ENCODE assay signal across 14 cellular contexts in the genomic region with DNA sequence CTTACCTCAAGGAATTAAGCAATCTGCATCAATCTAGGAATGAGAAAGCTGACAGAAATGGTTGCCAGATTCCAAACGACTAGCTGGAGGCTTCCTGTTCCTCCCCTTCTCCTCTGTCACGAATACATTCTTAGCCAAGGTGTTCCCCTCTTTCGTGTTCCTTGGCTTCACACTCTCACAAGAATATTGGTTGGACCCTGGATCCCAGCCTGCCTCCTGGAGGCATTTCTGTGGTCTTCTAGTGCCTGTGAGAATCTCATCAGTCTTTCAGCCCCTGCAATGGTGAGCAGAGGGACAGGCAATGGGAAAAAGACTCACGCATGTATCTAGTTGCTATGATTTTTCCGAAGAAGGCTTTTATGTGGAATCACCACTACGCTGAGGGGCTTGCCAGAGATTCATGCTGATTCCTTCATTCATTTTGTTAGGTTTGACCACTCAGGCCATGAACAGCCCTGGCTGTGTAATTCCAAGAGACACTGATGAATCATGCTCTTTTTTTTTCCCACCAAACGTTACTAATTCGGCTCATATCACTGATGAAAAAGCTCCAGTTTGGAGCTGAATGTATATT. TPM values are rescaled to one million over a fixed set of nuclear protein-coding genes. Genes with fewer than 3 reads are reported as not detected.
DNase-seq lines count a peak whose midpoint lies in the region; TF ChIP-seq lines count a peak whose summit lies in the region.
"Had no signal": no experiment of that assay in that cellular context is flagged by ENCODE, and none has a peak within 500 bp of the region (broad histone marks: within the 10 kb centered on the region; RNA-seq: fewer than 3 reads in every experiment).

No MANE protein-coding gene starts in this region.

- H3K4me1 Mint-ChIP-seq in osteocyte (ENCODE audit: unreplicated experiment): peaks cover 51% of the 10 kb centered on the region

- no peak overlapping the region for H3K4me3 ChIP-seq in fibroblast of mammary gland (ENCODE audit: control insufficient read depth, low read depth, low read length)

- H3K27me3 Mint-ChIP-seq in osteocyte (ENCODE audit: unreplicated experiment): no peaks in the 10 kb centered on the region

- H3K36me3 Mint-ChIP-seq in osteocyte (ENCODE audit: unreplicated experiment): no peaks in the 10 kb centered on the region

- H3K9me3 Mint-ChIP-seq in osteocyte (ENCODE audit: unreplicated experiment): no peaks in the 10 kb centered on the region
- H3K9me3 Mint-ChIP-seq: effector memory CD8-positive, alpha-beta T cell; T-helper 2 cell treated with Interferon-gamma antibody and Interleukin-4, amounts not matched to agents 5 μg/mL and 100 μg/mL, for 36 hours had no signal

- TF ChIP-seq CTCF in fibroblast of mammary gland (conservative IDR thresholded peaks at IDR 0.05; ENCODE audit: control insufficient read depth, insufficient read depth, low read depth, low read length): no peak
- TF ChIP-seq CTCF in osteocyte (IDR thresholded peaks at IDR 0.05): no peak

- DNase-seq in GM03348 (ENCODE audit: low spot score): peak; percentile 31
- DNase-seq in RPMI7951 (ENCODE audit: low read depth): peak; percentile 85
- DNase-seq in fibroblast of mammary gland (ENCODE audit: low read depth): peak; percentile 71
- DNase-seq in osteocyte (ENCODE audit: extremely low spot score, unreplicated experiment): no peak
- no peak for DNase-seq in iPS-NIHi7 (ENCODE audit: extremely low spot score)
- no peak for DNase-seq in NCI-H128 (lab: John Stamatoyannopoulos, UW; ENCODE audit: unreplicated experiment)
- no peak for DNase-seq in NCI-H1092 treated with DMSO at 0.1 percent for 48 hours (lab: John Stamatoyannopoulos, UW)
- DNase-seq in NCI-H1436 (lab: John Stamatoyannopoulos, UW): no peak
- DNase-seq: activated CD4-positive, alpha-beta T cell treated with anti-CD3 and anti-CD28 coated beads, Interleukin-2, amount 50 U/mL, for 1 hour; effector memory CD8-positive, alpha-beta T cell; KBM-7; NCI-H146; RPMI8226 had no signal

- peak overlapping the region; percentile 33 for H3K4me3 Mint-ChIP-seq in osteocyte (ENCODE audit: unreplicated experiment)
- H3K4me3 Mint-ChIP-seq: T-helper 2 cell treated with Interferon-gamma antibody and Interleukin-4, amounts not matched to agents 5 μg/mL and 100 μg/mL, for 36 hours had no signal

- peak overlapping the region; percentile 75 for H3K27ac Mint-ChIP-seq in osteocyte (ENCODE audit: unreplicated experiment)
- H3K27ac Mint-ChIP-seq: effector memory CD8-positive, alpha-beta T cell; T-helper 2 cell treated with Interferon-gamma antibody and Interleukin-4, amounts not matched to agents 5 μg/mL and 100 μg/mL, for 36 hours had no signal

RNA-seq across cellular contexts. Expression of gene P3H2, which starts 1.6 kb away (rescaled TPM):
- total RNA-seq in RPMI7951 (2014; rRNA removed; shearing (Covaris generic)): 17.1 and 32.9 TPM in 2 replicates
- total RNA-seq in osteocyte: 132 and 143 TPM in 2 replicates

Comparison
In these comparisons a context has a peak if more than half of its experiments do, and no peak if none do; other contexts are left out.
1. DNase-seq: peak in GM03348 (single experiment), RPMI7951 (single experiment) and fibroblast of mammary gland (single experiment); none in osteocyte (single experiment), iPS-NIHi7 (single experiment), NCI-H128 (single experiment), NCI-H1092 treated with DMSO at 0.1 percent for 48 hours (single experiment) and NCI-H1436 (single experiment).